In the genomic region with DNA sequence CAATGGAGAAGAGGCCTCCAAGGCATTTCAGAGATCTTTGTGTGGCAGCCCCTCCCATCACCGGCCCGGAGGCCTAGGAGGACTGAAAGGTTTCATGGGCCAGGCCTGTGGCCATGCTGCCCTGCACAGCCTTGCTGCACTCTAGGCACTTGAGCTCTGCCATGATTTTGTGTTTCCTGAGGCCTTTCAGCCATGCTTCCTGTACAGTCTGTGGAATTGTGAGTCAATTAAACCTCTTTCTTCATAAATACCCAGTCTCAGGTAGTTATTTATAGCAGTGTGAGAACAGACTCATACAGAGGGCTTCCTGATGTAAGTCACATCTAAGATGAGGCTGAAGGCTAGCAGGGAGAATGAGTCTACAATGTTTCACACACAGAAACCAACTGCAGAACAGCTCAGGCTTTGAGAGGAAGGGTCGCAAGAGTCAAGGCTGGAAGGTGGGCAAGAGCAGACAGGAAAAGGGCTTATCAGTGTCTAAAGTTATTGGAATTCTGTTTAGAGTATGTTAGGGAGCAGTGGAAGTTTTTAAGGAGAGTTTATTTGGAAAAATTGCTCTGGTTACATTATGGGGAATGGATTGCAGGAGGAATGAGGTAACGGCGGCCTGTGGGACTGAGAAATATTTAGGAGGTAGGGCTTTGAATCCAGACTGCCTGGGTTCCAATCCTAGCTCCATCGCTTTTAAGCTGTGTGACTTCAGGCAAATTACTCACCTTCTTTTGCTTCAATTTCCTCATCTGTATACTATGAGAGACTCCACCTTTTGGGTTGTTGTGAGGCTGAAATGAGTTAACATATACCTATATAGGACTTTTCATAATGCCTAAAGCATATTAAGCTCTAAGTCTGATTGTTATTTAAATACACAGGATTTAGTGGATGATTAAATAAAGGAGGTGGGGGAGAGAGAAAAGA, we compare ENCODE assay signal across 16 cellular contexts.
DNase-seq lines count a peak whose midpoint lies in the region; ATAC-seq and TF ChIP-seq lines count a peak whose summit lies in the region.
"Had no signal": no experiment of that assay in that cellular context is flagged by ENCODE, and none has a peak within 500 bp of the region (broad histone marks: within the 10 kb centered on the region; RNA-seq: fewer than 3 reads in every experiment).

No MANE protein-coding gene starts in this region.

- in situ Hi-C loops in GM23248 (cut with MboI): no loop called here

- no peak overlapping the region for H3K4me3 ChIP-seq in GM23248
- H3K4me3 ChIP-seq in ascending aorta: no peak overlapping the region
- H3K4me3 ChIP-seq in mesodermal cell (ENCODE audit: extremely low read depth, insufficient read depth, low read length, poor library complexity, severe bottlenecking): no peak overlapping the region
- H3K4me3 ChIP-seq in body of pancreas: no peak overlapping the region
- H3K4me3 ChIP-seq: HAP-1 had no signal

- no peaks in the 10 kb centered on the region for H3K79me2 ChIP-seq in GM23248 (ENCODE audit: insufficient read depth)

- WGBS in GM23248 (ENCODE audit: low coverage in 1 of 2, low lambda C conversion rate in 2 of 2, missing lambda C conversion rate in 2 of 2), 2 experiments: 67 to 72% methylated on average over 6 of the region's 6 CpGs
- 93 to 94% methylated on average over 3 of the region's 6 CpGs for WGBS in mesodermal cell (ENCODE audit: insufficient coverage in 2 of 2), 2 experiments
- WGBS in body of pancreas, 2 donors: 83 to 84% methylated on average over 5 to 6 of the region's 6 CpGs

- peak overlapping the region; percentile 54 for H2AFZ ChIP-seq in GM23248

- peaks cover 26% of the 10 kb centered on the region for H3F3A ChIP-seq in GM23248 (ENCODE audit: insufficient read depth)

- peaks cover 34% of the 10 kb centered on the region for H3K4me1 ChIP-seq in GM23248 (ENCODE audit: insufficient read depth)
- peaks cover 3 to 27% of the 10 kb centered on the region in 2 donors for H3K4me1 ChIP-seq in ascending aorta
- H3K4me1 ChIP-seq in mesodermal cell (ENCODE audit: control insufficient read depth, insufficient read depth, low read length, poor library complexity, severe bottlenecking): peaks cover 16% of the 10 kb centered on the region
- no peaks in the 10 kb centered on the region for H3K4me1 ChIP-seq in body of pancreas
- H3K4me1 ChIP-seq: HAP-1 had no signal

- TF ChIP-seq POLR2A in body of pancreas (IDR thresholded peaks at IDR 0.05): no peak

- H4K20me1 ChIP-seq in GM23248 (ENCODE audit: insufficient read depth): no peaks in the 10 kb centered on the region

- no peaks in the 10 kb centered on the region for H3K9me2 ChIP-seq in GM23248 (ENCODE audit: insufficient read depth)

- ATAC-seq in body of pancreas (no peak), HG02623 (IDR thresholded peaks at IDR 0.05; ENCODE audit: unreplicated experiment) (no peak), HG03095 (IDR thresholded peaks at IDR 0.05; ENCODE audit: unreplicated experiment) (no peak)
- ATAC-seq: activated CD8-positive, alpha-beta memory T cell treated with anti-CD3 and anti-CD28 coated beads, Interleukin-2, amount 10 ng/mL, durations not matched to agents 7 days and 5 days; T-cell had no signal

- H3K27me3 ChIP-seq in GM23248 (replicated peaks; ENCODE audit: insufficient read depth) (no peaks in the 10 kb centered on the region), ascending aorta (no peaks in the 10 kb centered on the region), body of pancreas (no peaks in the 10 kb centered on the region)

- intact Hi-C loops in ascending aorta (cut with DNase I) (loop anchor here (1.0 to 10.0 kb wide), 2 partner anchors 22 to 895 kb away; partner anchors contain the start of gene RNF180), body of pancreas (cut with DNase I) (no loop called here)

- H3K4me2 ChIP-seq in GM23248 (ENCODE audit: unreplicated experiment): no peak overlapping the region

- peak; percentile 69 for DNase-seq in ELR (ENCODE audit: low read depth)
- DNase-seq in GM23248: peak; percentile 58
- DNase-seq in ascending aorta (ENCODE audit: low spot score in 2 of 2): no peak
- DNase-seq in body of pancreas: no peak
- no peak for DNase-seq in NCI-H2107 (lab: John Stamatoyannopoulos, UW)
- DNase-seq: activated CD8-positive, alpha-beta memory T cell treated with anti-CD3 and anti-CD28 coated beads, Interleukin-2, amount 10 ng/mL, durations not matched to agents 7 days and 5 days; anterior cingulate cortex; immature natural killer cell; NCI-H1436 treated with DMSO at 0.1 percent for 48 hours; stimulated activated CD4-positive, alpha-beta T cell treated with anti-CD3 and anti-CD28 coated beads, Interleukin-15, amount 100 ng/mL, for 24 hours; stimulated activated naive CD4-positive, alpha-beta T cell treated with Interleukin-2 at 50 U/mL for 16 hours; T-cell had no signal

- H3K36me3 ChIP-seq in GM23248 (ENCODE audit: low read depth) (no peaks in the 10 kb centered on the region), ascending aorta (no peaks in the 10 kb centered on the region), mesodermal cell (ENCODE audit: control insufficient read depth, insufficient read depth, low read length) (no peaks in the 10 kb centered on the region), body of pancreas (replicated peaks in 1 of 2; ENCODE audit: insufficient read depth in 1 of 2, low read depth in 2 of 2) (no peaks in the 10 kb centered on the region)
- H3K36me3 ChIP-seq: HAP-1 had no signal

- peak overlapping the region; percentile 12; the same call in 1 of the 2 replicates for H3K9ac ChIP-seq in GM23248

- peak overlapping the region; percentile 66 for H3K27ac ChIP-seq in GM23248
- peak overlapping the region; percentile 56 to 72 for H3K27ac ChIP-seq in ascending aorta
- H3K27ac ChIP-seq in mesodermal cell (ENCODE audit: low read depth, low read length, severe bottlenecking): peak overlapping the region; percentile 58
- no peak overlapping the region for H3K27ac ChIP-seq in body of pancreas

- H3K9me3 ChIP-seq in GM23248 (ENCODE audit: low read depth) (no peaks in the 10 kb centered on the region), ascending aorta (no peaks in the 10 kb centered on the region), mesodermal cell (ENCODE audit: control insufficient read depth, low read length) (no peaks in the 10 kb centered on the region), body of pancreas (no peaks in the 10 kb centered on the region)
- H3K9me3 ChIP-seq: HAP-1 had no signal

- TF ChIP-seq CTCF in ascending aorta (IDR thresholded peaks at IDR 0.05): no peak
- TF ChIP-seq CTCF in body of pancreas (IDR thresholded peaks at IDR 0.05): no peak

Comparison
In these comparisons a context has a peak if more than half of its experiments do, and no peak if none do; other contexts are left out.
1. DNase-seq: peak in ELR (single experiment) and GM23248 (single experiment); none in ascending aorta (0 of 2), body of pancreas (0 of 4) and NCI-H2107 (single experiment).
2. H3K27ac ChIP-seq: peak in GM23248 (single experiment), ascending aorta (2 of 2) and mesodermal cell (single experiment); none in body of pancreas (0 of 4).